8 cellular contexts compared by ENCODE assay signal in genomic region chr14:81625343-81625742, GRCh38.
DNase-seq lines count a peak whose midpoint lies in the region; ATAC-seq, FAIRE-seq and TF ChIP-seq lines count a peak whose summit lies in the region.

No MANE protein-coding gene starts in this region.

- H3K9me3 ChIP-seq in SU-DHL-6 (ENCODE audit: insufficient read depth, low read length) (no peaks in the 10 kb centered on the region), kidney (ENCODE audit: control insufficient read depth in 1 of 2, low read length in 2 of 2) (no peaks in the 10 kb centered on the region)

- peak; percentile 41 for DNase-seq in NCI-H1105 (lab: John Stamatoyannopoulos, UW)
- DNase-seq in kidney, result no peak
- DNase-seq in activated CD4-positive, alpha-beta T cell treated with anti-CD3 and anti-CD28 coated beads, Interleukin-2, amount 50 U/mL, for 48 hours, result no peak
- no peak for DNase-seq in NCI-H187 (lab: John Stamatoyannopoulos, UW)
- no peak for DNase-seq in activated CD4-positive, alpha-beta T cell treated with anti-CD3 and anti-CD28 coated beads, Interleukin-2, amount 50 U/mL, for 1 hour

- H3K27ac ChIP-seq in SU-DHL-6 (ENCODE audit: low read depth, low read length) (no peak overlapping the region), kidney (ENCODE audit: low read depth in 2 of 2, low read length in 2 of 2) (no peak overlapping the region)

- H3K4me2 ChIP-seq in SU-DHL-6 (ENCODE audit: low read depth, low read length, poor library complexity, severe bottlenecking), result no peak overlapping the region

- TF ChIP-seq POLR2A in GM18505 (IDR thresholded peaks at IDR 0.05; ENCODE audit: borderline replicate concordance, extremely low read depth, insufficient read depth, insufficient read length), result no peak

- FAIRE-seq in kidney (lab: Jason Lieb, UNC), result peak; percentile 30

- H3K9ac ChIP-seq in SU-DHL-6 (ENCODE audit: low read length) (no peak overlapping the region), kidney (ENCODE audit: low read length in 2 of 2) (no peak overlapping the region)

- no peaks in the 10 kb centered on the region for H4K20me1 ChIP-seq in SU-DHL-6 (ENCODE audit: low read depth, low read length)

- H3K4me3 ChIP-seq in SU-DHL-6 (ENCODE audit: insufficient read depth, low read length, poor library complexity, severe bottlenecking) (no peak overlapping the region), kidney (ENCODE audit: low read length in 2 of 2) (no peak overlapping the region)

- no peaks in the 10 kb centered on the region for H3K27me3 ChIP-seq in SU-DHL-6 (ENCODE audit: low read length)

- no peak overlapping the region for H2AFZ ChIP-seq in SU-DHL-6 (ENCODE audit: low read depth, low read length, severe bottlenecking)

- peak; percentile 24 for TF ChIP-seq CTCF in SU-DHL-6 (IDR thresholded peaks at IDR 0.05; ENCODE audit: insufficient read depth, low read length, poor library complexity, severe bottlenecking)
- peak; percentile 8 for TF ChIP-seq CTCF in kidney (IDR thresholded peaks at IDR 0.05; ENCODE audit: borderline replicate concordance, extremely low read depth, insufficient read depth)

- no peaks in the 10 kb centered on the region for H3K4me1 ChIP-seq in kidney (ENCODE audit: control insufficient read depth in 1 of 2, insufficient read depth in 1 of 2, low read depth in 1 of 2, low read length in 2 of 2)

- peak; percentile 61 for ATAC-seq in GM19035 (IDR thresholded peaks at IDR 0.05; ENCODE audit: unreplicated experiment)
- no peak for ATAC-seq in GM18505 (IDR thresholded peaks at IDR 0.05; ENCODE audit: unreplicated experiment)

- no peaks in the 10 kb centered on the region for H3K9me2 ChIP-seq in SU-DHL-6 (replicated peaks; ENCODE audit: insufficient read depth, low read length)

- no peaks in the 10 kb centered on the region for H3K79me2 ChIP-seq in SU-DHL-6 (ENCODE audit: insufficient read depth, low read length)

- intact Hi-C loops in kidney (cut with DNase I), result no loop called here

- H3K36me3 ChIP-seq in SU-DHL-6 (ENCODE audit: low read length) (no peaks in the 10 kb centered on the region), kidney (ENCODE audit: control insufficient read depth in 1 of 2, insufficient read depth in 2 of 2, low read length in 2 of 2) (no peaks in the 10 kb centered on the region)

- no peaks in the 10 kb centered on the region for H3F3A ChIP-seq in SU-DHL-6 (ENCODE audit: insufficient read depth)
